22 cellular contexts compared by ENCODE assay signal in the genomic region with DNA sequence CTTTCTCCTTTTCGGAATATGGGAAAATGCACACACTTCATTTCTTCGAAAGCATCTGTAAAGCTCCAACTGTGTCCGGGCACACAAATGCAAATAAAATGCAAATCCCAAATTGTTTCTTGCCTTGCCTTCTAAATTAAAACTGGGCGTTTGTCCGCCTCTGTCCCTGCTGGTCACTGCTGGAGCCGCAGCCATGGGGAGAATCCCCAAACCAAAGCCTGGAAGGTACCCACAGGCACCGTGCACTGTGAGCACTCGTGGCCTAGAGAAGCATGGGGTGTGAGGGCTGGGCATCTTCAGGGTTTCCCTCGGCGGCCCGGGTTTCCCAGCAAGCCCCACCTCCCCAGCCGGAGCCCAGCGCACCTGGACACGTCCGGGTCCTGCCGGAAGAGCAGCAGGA. TPM values are rescaled to one million over a fixed set of nuclear protein-coding genes. Genes with fewer than 3 reads are reported as not detected.
DNase-seq lines count a peak whose midpoint lies in the region; ATAC-seq and TF ChIP-seq lines count a peak whose summit lies in the region.
"Had no signal": no experiment of that assay in that cellular context is flagged by ENCODE, and none has a peak within 500 bp of the region (broad histone marks: within the 10 kb centered on the region; RNA-seq: fewer than 3 reads in every experiment).

No MANE protein-coding gene starts in this region.

- no peaks in the 10 kb centered on the region for H3K27me3 ChIP-seq in osteoblast (ENCODE audit: insufficient read depth, low read length)
- H3K27me3 ChIP-seq: BE2C, heart right ventricle had no signal

- H3K4me3 ChIP-seq in GM12865 (ENCODE audit: low read depth, low read length) (no peak overlapping the region), osteoblast (ENCODE audit: insufficient read depth, low read length) (no peak overlapping the region)
- H3K4me3 ChIP-seq: heart right ventricle had no signal

- H4K20me1 ChIP-seq in osteoblast (ENCODE audit: insufficient read depth, low read length): no peaks in the 10 kb centered on the region

- no peaks in the 10 kb centered on the region for H3K4me1 ChIP-seq in osteoblast (ENCODE audit: insufficient read depth, low read length)
- H3K4me1 ChIP-seq: BE2C had no signal

- no peaks in the 10 kb centered on the region for H3K4me1 Mint-ChIP-seq in endothelial cell (ENCODE audit: unreplicated experiment)
- H3K4me1 Mint-ChIP-seq in stimulated activated memory B cell treated with anti-CD40 and anti-IgM and Interleukin-4, amounts not matched to agents 10 μg/mL and 1 μg/mL and 100 μg/mL, for 72 hours: no peaks in the 10 kb centered on the region

- H3K9me3 Mint-ChIP-seq in endothelial cell (ENCODE audit: unreplicated experiment): no peaks in the 10 kb centered on the region
- no peaks in the 10 kb centered on the region for H3K9me3 Mint-ChIP-seq in stimulated activated memory B cell treated with anti-CD40 and anti-IgM and Interleukin-4, amounts not matched to agents 10 μg/mL and 1 μg/mL and 100 μg/mL, for 72 hours

- peaks cover 6% of the 10 kb centered on the region for H3K27me3 Mint-ChIP-seq in endothelial cell (ENCODE audit: unreplicated experiment)
- H3K27me3 Mint-ChIP-seq in stimulated activated memory B cell treated with anti-CD40 and anti-IgM and Interleukin-4, amounts not matched to agents 10 μg/mL and 1 μg/mL and 100 μg/mL, for 72 hours: no peaks in the 10 kb centered on the region

- no peak for ATAC-seq in GM21367 (IDR thresholded peaks at IDR 0.05; ENCODE audit: unreplicated experiment)
- ATAC-seq in stimulated activated memory B cell treated with anti-CD40 and anti-IgM and Interleukin-4, amounts not matched to agents 10 μg/mL and 1 μg/mL and 100 μg/mL, for 72 hours: no peak
- ATAC-seq: heart right ventricle, right cardiac atrium had no signal

- no peak overlapping the region for H3K4me2 ChIP-seq in osteoblast (ENCODE audit: insufficient read depth, low read length)

- TF ChIP-seq CTCF in GM12865 (IDR thresholded peaks at IDR 0.05; ENCODE audit: insufficient read depth, low read depth, low read length, missing control alignments) (peak; percentile 5), endothelial cell (IDR thresholded peaks at IDR 0.05; ENCODE audit: unreplicated experiment) (peak; percentile 32), osteoblast (IDR thresholded peaks at IDR 0.05; ENCODE audit: extremely low read depth, low read depth, low read length) (peak; percentile 31)

- no peaks in the 10 kb centered on the region for H3K79me2 ChIP-seq in osteoblast (ENCODE audit: insufficient read depth, low read length)

- H3K9me3 ChIP-seq in osteoblast (ENCODE audit: low read depth, low read length): no peaks in the 10 kb centered on the region
- H3K9me3 ChIP-seq: BE2C, heart right ventricle had no signal

- H2AFZ ChIP-seq in osteoblast (ENCODE audit: low read length): no peak overlapping the region

- H3K4me3 Mint-ChIP-seq in endothelial cell (ENCODE audit: unreplicated experiment): no peak overlapping the region
- no peak overlapping the region for H3K4me3 Mint-ChIP-seq in stimulated activated memory B cell treated with anti-CD40 and anti-IgM and Interleukin-4, amounts not matched to agents 10 μg/mL and 1 μg/mL and 100 μg/mL, for 72 hours

- H3K27ac ChIP-seq in osteoblast (ENCODE audit: low read depth, low read length): no peak overlapping the region
- H3K27ac ChIP-seq: heart right ventricle had no signal

- no peaks in the 10 kb centered on the region for H3K36me3 Mint-ChIP-seq in endothelial cell (ENCODE audit: low read depth, unreplicated experiment)
- no peaks in the 10 kb centered on the region for H3K36me3 Mint-ChIP-seq in stimulated activated memory B cell treated with anti-CD40 and anti-IgM and Interleukin-4, amounts not matched to agents 10 μg/mL and 1 μg/mL and 100 μg/mL, for 72 hours

- H3K36me3 ChIP-seq in osteoblast (ENCODE audit: insufficient read depth, low read length): no peaks in the 10 kb centered on the region
- H3K36me3 ChIP-seq: BE2C, heart right ventricle had no signal

- H3K27ac Mint-ChIP-seq in endothelial cell (ENCODE audit: unreplicated experiment): no peak overlapping the region
- H3K27ac Mint-ChIP-seq in stimulated activated memory B cell treated with anti-CD40 and anti-IgM and Interleukin-4, amounts not matched to agents 10 μg/mL and 1 μg/mL and 100 μg/mL, for 72 hours: no peak overlapping the region

- DNase-seq in GM12865 (ENCODE audit: low read depth): no peak
- peak; percentile 51 for DNase-seq in NCI-H526 treated with DMSO at 0.1 percent for 48 hours (lab: John Stamatoyannopoulos, UW)
- no peak for DNase-seq in endothelial cell (ENCODE audit: low spot score)
- DNase-seq in osteoblast (ENCODE audit: insufficient read length, low spot score, missing footprints): peak; percentile 94
- DNase-seq in NCI-H2107 (lab: John Stamatoyannopoulos, UW): no peak
- no peak for DNase-seq in NCI-H82 (lab: John Stamatoyannopoulos, UW)
- DNase-seq: activated CD4-positive, alpha-beta T cell treated with anti-CD3 and anti-CD28 coated beads for 4 hours; aorta; BE2C; DMS 273 treated with DMSO at 0.1 percent for 48 hours; heart right ventricle; Karpas-422; kidney glomerular epithelial cell; mesendoderm; NCI-H1417 treated with DMSO at 0.1 percent for 48 hours; NCI-H226; right cardiac atrium; SHP77 treated with DMSO at 0.1 percent for 48 hours; stimulated activated CD4-positive, alpha-beta T cell treated with anti-CD3 and anti-CD28 coated beads, Interleukin-1b, Interleukin-23, amount 100 ng/mL, for 48 hours; T1000 had no signal

RNA-seq across cellular contexts. Expression of gene SLC47A2, which starts 2.9 kb away (rescaled TPM):
- total RNA-seq in endothelial cell (ENCODE audit: unreplicated experiment) (not detected), osteoblast (not detected in 2 replicates)
- total RNA-seq: aorta, right cardiac atrium had no signal

RNA-seq across cellular contexts. Expression of gene ALDH3A1, which starts 34.6 kb away (rescaled TPM):
- total RNA-seq in endothelial cell (ENCODE audit: unreplicated experiment): 0.31 TPM
- total RNA-seq in osteoblast: under 0.01 TPM in 1 of 2 replicates, not detected in the other

Comparison
In these comparisons a context has a peak if more than half of its experiments do, and no peak if none do; other contexts are left out.
1. DNase-seq: peak in NCI-H526 treated with DMSO at 0.1 percent for 48 hours (single experiment) and osteoblast (single experiment); none in GM12865 (single experiment), endothelial cell (single experiment), NCI-H2107 (single experiment) and NCI-H82 (single experiment).
2. Peak in every context shown above with its lines, with median percentiles within 50 percentile points of each other: CTCF ChIP-seq.